17 cellular contexts compared by ENCODE assay signal in the genomic region with DNA sequence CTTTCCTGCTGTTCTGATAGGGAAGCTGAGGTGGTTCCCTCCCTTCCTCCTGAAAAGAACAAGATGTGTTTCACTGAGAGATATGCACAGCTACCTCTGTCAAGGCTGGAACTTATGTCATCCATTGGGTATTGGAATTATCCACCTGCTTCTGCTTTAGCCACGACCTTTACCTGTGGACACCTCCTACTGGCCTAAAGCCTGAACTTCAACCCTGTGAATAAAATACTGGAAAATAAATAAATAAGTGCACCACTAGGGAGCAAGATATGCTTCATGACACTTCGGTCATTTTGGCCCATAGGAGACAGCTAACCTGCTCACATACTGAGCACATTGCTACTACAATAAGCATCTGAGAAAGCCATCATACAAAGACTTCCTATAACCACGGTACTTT.
DNase-seq lines count a peak whose midpoint lies in the region; ATAC-seq, FAIRE-seq and TF ChIP-seq lines count a peak whose summit lies in the region.
"Had no signal": no experiment of that assay in that cellular context is flagged by ENCODE, and none has a peak within 500 bp of the region (broad histone marks: within the 10 kb centered on the region; RNA-seq: fewer than 3 reads in every experiment).

No MANE protein-coding gene starts in this region.

- H3K4me1 ChIP-seq in H1 (replicated peaks in 1 of 4; ENCODE audit: control insufficient read depth in 3 of 4, insufficient read depth in 4 of 4, low read length in 3 of 4) (no peaks in the 10 kb centered on the region), osteoblast (ENCODE audit: insufficient read depth, low read length) (no peaks in the 10 kb centered on the region), upper lobe of right lung (no peaks in the 10 kb centered on the region)
- H3K4me1 ChIP-seq: vagina had no signal

- no peak overlapping the region for H3K4me3 ChIP-seq in AG04450 (ENCODE audit: low read depth, low read length)
- H3K4me3 ChIP-seq in LNCaP clone FGC (ENCODE audit: low read depth, low read length) = no peak overlapping the region
- H3K4me3 ChIP-seq in H1 (ENCODE audit: extremely low read depth in 1 of 4, insufficient read depth in 2 of 4, low read depth in 3 of 4, low read length in 4 of 4) = no peak overlapping the region
- H3K4me3 ChIP-seq in osteoblast (ENCODE audit: insufficient read depth, low read length) = no peak overlapping the region
- no peak overlapping the region for H3K4me3 ChIP-seq in upper lobe of right lung
- H3K4me3 ChIP-seq: MG63, vagina had no signal

- no peak overlapping the region for H2BK120ac ChIP-seq in H1 (replicated peaks; ENCODE audit: low read depth, low read length)

- intact Hi-C loops in upper lobe of right lung (cut with DNase I) = no loop called here

- no peak overlapping the region for H2BK12ac ChIP-seq in H1 (ENCODE audit: low read depth, low read length)

- no peak overlapping the region for H4K91ac ChIP-seq in H1 (replicated peaks; ENCODE audit: insufficient read length, low read length)

- TF ChIP-seq CTCF in AG04450 (IDR thresholded peaks at IDR 0.05; ENCODE audit: low read depth, low read length) (no peak), LNCaP clone FGC (IDR thresholded peaks at IDR 0.05; ENCODE audit: control insufficient read depth, extremely low read depth, insufficient read depth) (no peak), H1 (IDR thresholded peaks at IDR 0.05; ENCODE audit: control extremely low read depth in 1 of 3, insufficient read depth in 1 of 3, low read depth in 1 of 3, low read length in 3 of 3) (peak in 2 of 3 experiments; percentile 72 to 79; a peak in 3 of 4 replicates), osteoblast (IDR thresholded peaks at IDR 0.05; ENCODE audit: extremely low read depth, low read depth, low read length) (no peak), upper lobe of right lung (IDR thresholded peaks at IDR 0.05) (no peak)

- peak overlapping the region; percentile 1 for H3K27ac ChIP-seq in AG04450 (ENCODE audit: low read depth, low read length)
- H3K27ac ChIP-seq in H1 (ENCODE audit: low read depth, low read length) = no peak overlapping the region
- H3K27ac ChIP-seq in osteoblast (ENCODE audit: low read depth, low read length) = no peak overlapping the region
- no peak overlapping the region for H3K27ac ChIP-seq in upper lobe of right lung
- H3K27ac ChIP-seq: neutrophil, vagina had no signal

- no peak overlapping the region for H3K18ac ChIP-seq in H1 (ENCODE audit: extremely low read depth, low read length)

- DNase-seq in AG04450 (ENCODE audit: low read depth, low spot score) (no peak), LNCaP clone FGC (ENCODE audit: low read depth) (peak; percentile 13), H1 (ENCODE audit: low read depth in 1 of 2, low spot score in 2 of 2) (no peak), osteoblast (ENCODE audit: insufficient read length, low spot score, missing footprints) (no peak), cerebellar nuclear complex (lab: John Stamatoyannopoulos, UW) (no peak), upper lobe of right lung (no peak), inferior parietal cortex (ENCODE audit: extremely low spot score) (no peak)
- DNase-seq: activated CD4-positive, alpha-beta T cell treated with anti-CD3 and anti-CD28 coated beads, Interleukin-2, amount 50 U/mL, for 1 hour; head of caudate nucleus; MG63; NCI-H1930 had no signal

- H4K8ac ChIP-seq in H1 (ENCODE audit: extremely low read depth, insufficient read depth, low read length) = no peak overlapping the region

- H3K9me3 ChIP-seq in AG04450 (ENCODE audit: control insufficient read depth, insufficient read depth, low read length) = peaks cover 17% of the 10 kb centered on the region
- no peaks in the 10 kb centered on the region for H3K9me3 ChIP-seq in H1 (ENCODE audit: insufficient read depth in 2 of 2, low read depth in 1 of 2, low read length in 1 of 2)
- no peaks in the 10 kb centered on the region for H3K9me3 ChIP-seq in osteoblast (ENCODE audit: low read depth, low read length)
- H3K9me3 ChIP-seq in upper lobe of right lung = no peaks in the 10 kb centered on the region
- H3K9me3 ChIP-seq: MG63, neutrophil, vagina had no signal

- no peaks in the 10 kb centered on the region for H3K36me3 ChIP-seq in H1 (ENCODE audit: control insufficient read depth in 2 of 4, insufficient read depth in 4 of 4, low read length in 3 of 4)
- H3K36me3 ChIP-seq in osteoblast (ENCODE audit: insufficient read depth, low read length) = no peaks in the 10 kb centered on the region
- no peaks in the 10 kb centered on the region for H3K36me3 ChIP-seq in upper lobe of right lung
- H3K36me3 ChIP-seq: MG63, neutrophil, vagina had no signal

- TF ChIP-seq RAD21 in H1 (IDR thresholded peaks at IDR 0.05 in 1 of 2, conservative IDR thresholded peaks at IDR 0.05 in 1 of 2; ENCODE audit: low read depth in 2 of 2, low read length in 2 of 2) = peak; percentile 69 to 81

- H2BK20ac ChIP-seq in H1 (ENCODE audit: low read length) = no peak overlapping the region

- peak; percentile 35 for ATAC-seq in GM18867 (IDR thresholded peaks at IDR 0.05; ENCODE audit: unreplicated experiment)
- ATAC-seq in upper lobe of right lung = no peak
- ATAC-seq: activated naive CD4-positive, alpha-beta T cell treated with anti-CD3 and anti-CD28 coated beads, Interleukin-2, amount 50 U/mL, for 72 hours; sciatic nerve had no signal

- no peak for TF ChIP-seq POLR2A in H1 (IDR thresholded peaks at IDR 0.05; ENCODE audit: control extremely low read depth in 1 of 2, low read depth in 2 of 2, low read length in 2 of 2)

- H2AFZ ChIP-seq in H1 (ENCODE audit: low read length) (no peak overlapping the region), osteoblast (ENCODE audit: low read length) (no peak overlapping the region)

- H3K23ac ChIP-seq in H1 (ENCODE audit: insufficient read length) = no peak overlapping the region

- H2BK15ac ChIP-seq in H1 (ENCODE audit: low read length) = no peak overlapping the region

- no peak overlapping the region for H3K14ac ChIP-seq in H1 (ENCODE audit: insufficient read length)

- H3K4ac ChIP-seq in H1 (replicated peaks; ENCODE audit: insufficient read length, low read depth, low read length) = no peak overlapping the region

- no peak overlapping the region for H4K5ac ChIP-seq in H1 (ENCODE audit: insufficient read length, low read depth, low read length)

- no peak for TF ChIP-seq EP300 in H1 (IDR thresholded peaks at IDR 0.05; ENCODE audit: borderline replicate concordance in 1 of 2, low read depth in 2 of 2, low read length in 2 of 2)

- H3K4me2 ChIP-seq in H1 (ENCODE audit: insufficient read depth in 1 of 2, low read depth in 2 of 2, low read length in 2 of 2) (no peak overlapping the region), osteoblast (ENCODE audit: insufficient read depth, low read length) (no peak overlapping the region)

- H3K79me1 ChIP-seq in H1 (ENCODE audit: low read depth, low read length) = no peaks in the 10 kb centered on the region

- H2BK5ac ChIP-seq in H1 (ENCODE audit: low read depth, low read length) = no peak overlapping the region

- WGBS in H1 (ENCODE audit: extremely low coverage in 1 of 2, insufficient coverage in 1 of 2, insufficient read length in 1 of 2, insufficient replicate concordance in 2 of 2, low coverage in 1 of 2, low lambda C conversion rate in 2 of 2, missing lambda C conversion rate in 1 of 2), 2 experiments = 71% methylated on average over 3 of the region's 3 CpGs; no CpG with 5 or more reads in 1 of the 2 experiments

- no peak overlapping the region for H3K9ac ChIP-seq in H1 (replicated peaks in 1 of 4; ENCODE audit: extremely low read depth in 1 of 4, low read depth in 3 of 4, low read length in 3 of 4)

- no peaks in the 10 kb centered on the region for H3K79me2 ChIP-seq in H1 (ENCODE audit: control insufficient read depth in 1 of 2, insufficient read depth in 2 of 2, low read length in 2 of 2)
- no peaks in the 10 kb centered on the region for H3K79me2 ChIP-seq in osteoblast (ENCODE audit: insufficient read depth, low read length)

- H3K27me3 ChIP-seq in AG04450 (ENCODE audit: control insufficient read depth, insufficient read depth, low read length) (no peaks in the 10 kb centered on the region), H1 (replicated peaks in 1 of 4; ENCODE audit: control insufficient read depth in 3 of 4, extremely low read depth in 1 of 4, insufficient read depth in 3 of 4, low read length in 3 of 4) (no peaks in the 10 kb centered on the region), osteoblast (ENCODE audit: insufficient read depth, low read length) (no peaks in the 10 kb centered on the region), upper lobe of right lung (no peaks in the 10 kb centered on the region)
- H3K27me3 ChIP-seq: MG63, neutrophil, vagina had no signal

- FAIRE-seq in H1 (lab: Jason Lieb, UNC) = peak; percentile 84
- FAIRE-seq: G401.6 had no signal

- no peak overlapping the region for H2AK5ac ChIP-seq in H1 (ENCODE audit: low read depth, low read length)

- H3K56ac ChIP-seq in H1 (replicated peaks; ENCODE audit: insufficient read length, low read depth, low read length) = no peak overlapping the region

- CTCF ChIA-PET in AG04450 (lab: Charles Lee) = no interaction called here
- CTCF ChIA-PET in H1 (lab: Charles Lee; ENCODE audit: partially characterized antibody) = interaction anchor here (0.7 to 2.5 kb wide), 25 partner anchors 9 to 976 kb away, joined by 3 to 12 read pairs (median 4); no protein-coding TSS in a partner anchor

- H3K23me2 ChIP-seq in H1 (ENCODE audit: low read depth, low read length) = no peaks in the 10 kb centered on the region

- H4K20me1 ChIP-seq in H1 (replicated peaks in 1 of 2; ENCODE audit: control insufficient read depth in 1 of 2, insufficient read depth in 2 of 2, low read length in 2 of 2) (no peaks in the 10 kb centered on the region), osteoblast (ENCODE audit: insufficient read depth, low read length) (no peaks in the 10 kb centered on the region)

- POLR2A ChIA-PET in AG04450 (lab: Yijun Ruan, JAX) = no interaction called here
- POLR2A ChIA-PET in H1 (lab: Charles Lee; ENCODE audit: partially characterized antibody) = no interaction called here

TF ChIP-seq in H1, 55 proteins besides CTCF, POLR2A, EP300 and RAD21 (continues in another document):
- no peak for TF ChIP-seq EZH2 (IDR thresholded peaks at IDR 0.05; ENCODE audit: low read depth, low read length, severe bottlenecking)

Comparison
In these comparisons a context has a peak if more than half of its experiments do, and no peak if none do; other contexts are left out.
1. CTCF ChIP-seq: peak in H1 (2 of 3); none in AG04450 (single experiment), LNCaP clone FGC (single experiment), osteoblast (single experiment) and upper lobe of right lung (single experiment).